1 cellular context compared by ENCODE assay signal in genomic region chr4:122838034-122838433, GRCh38.
TF ChIP-seq lines count a peak whose summit lies in the region.

No MANE protein-coding gene starts in this region.

TF ChIP-seq in H1, 55 proteins besides CTCF, POLR2A, EP300 and RAD21:
- 0 out of 2 replicates have a peak, but pooled peaks have one; percentile 32 for TF ChIP-seq POLR2AphosphoS5 (IDR thresholded peaks at IDR 0.05; ENCODE audit: low read depth, low read length)
- no peak for TF ChIP-seq CBX5 (IDR thresholded peaks at IDR 0.05; ENCODE audit: low read depth, low read length)
